In the genomic region with DNA sequence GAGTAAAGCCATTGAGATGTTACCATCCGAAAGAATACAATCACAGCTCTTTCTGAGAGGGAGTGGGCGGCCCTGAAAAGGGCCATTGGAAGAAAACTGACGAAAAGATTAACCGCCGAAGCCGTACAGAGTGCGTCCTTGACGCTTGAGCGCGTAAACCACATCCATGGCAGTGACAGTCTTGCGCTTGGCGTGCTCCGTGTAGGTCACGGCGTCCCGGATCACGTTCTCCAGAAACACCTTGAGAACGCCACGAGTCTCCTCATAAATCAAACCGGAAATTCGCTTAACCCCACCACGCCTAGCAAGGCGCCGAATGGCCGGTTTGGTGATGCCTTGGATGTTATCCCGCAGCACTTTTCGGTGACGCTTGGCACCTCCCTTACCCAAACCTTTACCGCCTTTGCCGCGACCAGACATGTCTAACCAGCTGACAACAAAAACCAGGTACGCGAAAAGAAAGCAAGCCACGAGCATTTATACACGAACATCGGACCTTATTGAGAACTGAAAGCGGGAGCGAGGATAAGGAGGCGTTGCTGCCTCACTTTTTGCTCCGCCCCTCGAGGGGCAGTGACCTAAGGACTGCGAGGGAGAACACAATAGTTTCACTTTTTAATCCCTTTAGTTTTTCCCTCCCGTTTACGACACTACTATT, we compare ENCODE assay signal across 8 cellular contexts.
DNase-seq lines count a peak whose midpoint lies in the region; ATAC-seq, FAIRE-seq and TF ChIP-seq lines count a peak whose summit lies in the region.

No MANE protein-coding gene starts in this region.

- peaks cover 70% of the 10 kb centered on the region for H3K4me1 Mint-ChIP-seq in WTC11

- H3K36me3 Mint-ChIP-seq in WTC11, result peaks cover 5% of the 10 kb centered on the region

- H3K27me3 Mint-ChIP-seq in WTC11 (ENCODE audit: low read depth), result no peaks in the 10 kb centered on the region

- no peak for DNase-seq in AG04449 (ENCODE audit: low read depth, low spot score)
- DNase-seq in NCI-H226, result peak; percentile 92
- peak; percentile 84 for DNase-seq in WTC11 (ENCODE audit: low spot score)
- peak; percentile 97 for DNase-seq in cardiac fibroblast (ENCODE audit: low read depth in 2 of 2)
- DNase-seq in stimulated activated CD4-positive, alpha-beta T cell treated with anti-CD3 and anti-CD28 coated beads, Interleukin-15, amount 100 ng/mL, for 1 hour (ENCODE audit: low read depth in 1 of 2, low spot score in 1 of 2), result peak; percentile 66 to 73

- POLR2A ChIA-PET in AG04449 (lab: Yijun Ruan, JAX) (interaction anchor here (0.8 to 2.8 kb wide), 12 partner anchors 10 to 1781 kb away, joined by 4 to 22 read pairs (median 6); a partner anchor contains a TSS), WTC11 (lab: Charles Lee) (interaction anchor here (0.6 to 11.6 kb wide), 29 partner anchors 10 to 1869 kb away, joined by 3 to 365 read pairs (median 11); a partner anchor contains a TSS)

- peak; percentile 47 for FAIRE-seq in islet of Langerhans (lab: Jason Lieb, UNC)

- peak overlapping the region; percentile 98 for H3K27ac Mint-ChIP-seq in WTC11

- H3K4me3 ChIP-seq in AG04449 (ENCODE audit: low read depth, low read length), result peak overlapping the region; percentile 84
- H3K4me3 ChIP-seq in cardiac fibroblast (replicated peaks in 1 of 2; ENCODE audit: low read depth in 2 of 2, low read length in 2 of 2), result peak overlapping the region; percentile 63 to 65

- H3K9me3 Mint-ChIP-seq in WTC11, result no peaks in the 10 kb centered on the region

- H3K4me3 Mint-ChIP-seq in WTC11, result peak overlapping the region; percentile 92

- ATAC-seq in GM18907 (IDR thresholded peaks at IDR 0.05; ENCODE audit: unreplicated experiment) (peak; percentile 46), HG03159 (IDR thresholded peaks at IDR 0.05; ENCODE audit: unreplicated experiment) (peak; percentile 37), WTC11 (peak; percentile 37)

- TF ChIP-seq CTCF in AG04449 (IDR thresholded peaks at IDR 0.05; ENCODE audit: insufficient read depth, low read length, missing control alignments) (no peak), WTC11 (IDR thresholded peaks at IDR 0.05) (no peak), cardiac fibroblast (IDR thresholded peaks at IDR 0.05; ENCODE audit: low read depth, low read length) (no peak)

- CTCF ChIA-PET in AG04449 (lab: Yijun Ruan, JAX) (interaction anchor here (0.7 to 3.2 kb wide), 33 partner anchors 10 to 1869 kb away, joined by 3 to 34 read pairs (median 5); partner anchors contain the start of gene HFE), WTC11 (lab: Charles Lee) (interaction anchor here (0.9 to 1.6 kb wide), 10 partner anchors 10 to 238 kb away, joined by 3 to 18 read pairs (median 5); a partner anchor contains a TSS)

TF ChIP-seq in WTC11, 78 proteins besides CTCF, POLR2A, EP300 and RAD21 (continues in another document):
- TF ChIP-seq MYBL2 (CRISPR knock-in tag; IDR thresholded peaks at IDR 0.05) (peak; percentile 96), ERG (CRISPR knock-in tag; IDR thresholded peaks at IDR 0.05) (peak; percentile 97), CDX4 (CRISPR knock-in tag; IDR thresholded peaks at IDR 0.05; ENCODE audit: borderline replicate concordance) (no peak; the same call in 1 of the 2 replicates), ZNF263 (CRISPR knock-in tag; IDR thresholded peaks at IDR 0.05; ENCODE audit: low read depth) (no peak), NFE2L1 (CRISPR knock-in tag; IDR thresholded peaks at IDR 0.05) (peak; percentile 82; the same call in 1 of the 2 replicates), E2F4 (CRISPR knock-in tag; IDR thresholded peaks at IDR 0.05; ENCODE audit: borderline replicate concordance, low read depth) (no peak), SOX15 (CRISPR knock-in tag; IDR thresholded peaks at IDR 0.05) (no peak), TEAD4 (CRISPR knock-in tag; IDR thresholded peaks at IDR 0.05) (no peak; the same call in 1 of the 2 replicates)
- TF ChIP-seq, protein P1, sequence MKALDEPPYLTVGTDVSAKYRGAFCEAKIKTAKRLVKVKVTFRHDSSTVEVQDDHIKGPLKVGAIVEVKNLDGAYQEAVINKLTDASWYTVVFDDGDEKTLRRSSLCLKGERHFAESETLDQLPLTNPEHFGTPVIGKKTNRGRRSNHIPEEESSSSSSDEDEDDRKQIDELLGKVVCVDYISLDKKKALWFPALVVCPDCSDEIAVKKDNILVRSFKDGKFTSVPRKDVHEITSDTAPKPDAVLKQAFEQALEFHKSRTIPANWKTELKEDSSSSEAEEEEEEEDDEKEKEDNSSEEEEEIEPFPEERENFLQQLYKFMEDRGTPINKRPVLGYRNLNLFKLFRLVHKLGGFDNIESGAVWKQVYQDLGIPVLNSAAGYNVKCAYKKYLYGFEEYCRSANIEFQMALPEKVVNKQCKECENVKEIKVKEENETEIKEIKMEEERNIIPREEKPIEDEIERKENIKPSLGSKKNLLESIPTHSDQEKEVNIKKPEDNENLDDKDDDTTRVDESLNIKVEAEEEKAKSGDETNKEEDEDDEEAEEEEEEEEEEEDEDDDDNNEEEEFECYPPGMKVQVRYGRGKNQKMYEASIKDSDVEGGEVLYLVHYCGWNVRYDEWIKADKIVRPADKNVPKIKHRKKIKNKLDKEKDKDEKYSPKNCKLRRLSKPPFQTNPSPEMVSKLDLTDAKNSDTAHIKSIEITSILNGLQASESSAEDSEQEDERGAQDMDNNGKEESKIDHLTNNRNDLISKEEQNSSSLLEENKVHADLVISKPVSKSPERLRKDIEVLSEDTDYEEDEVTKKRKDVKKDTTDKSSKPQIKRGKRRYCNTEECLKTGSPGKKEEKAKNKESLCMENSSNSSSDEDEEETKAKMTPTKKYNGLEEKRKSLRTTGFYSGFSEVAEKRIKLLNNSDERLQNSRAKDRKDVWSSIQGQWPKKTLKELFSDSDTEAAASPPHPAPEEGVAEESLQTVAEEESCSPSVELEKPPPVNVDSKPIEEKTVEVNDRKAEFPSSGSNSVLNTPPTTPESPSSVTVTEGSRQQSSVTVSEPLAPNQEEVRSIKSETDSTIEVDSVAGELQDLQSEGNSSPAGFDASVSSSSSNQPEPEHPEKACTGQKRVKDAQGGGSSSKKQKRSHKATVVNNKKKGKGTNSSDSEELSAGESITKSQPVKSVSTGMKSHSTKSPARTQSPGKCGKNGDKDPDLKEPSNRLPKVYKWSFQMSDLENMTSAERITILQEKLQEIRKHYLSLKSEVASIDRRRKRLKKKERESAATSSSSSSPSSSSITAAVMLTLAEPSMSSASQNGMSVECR (CRISPR knock-in tag; IDR thresholded peaks at IDR 0.05; ENCODE audit: borderline replicate concordance), result peak; percentile 97
- TF ChIP-seq, protein P2, sequence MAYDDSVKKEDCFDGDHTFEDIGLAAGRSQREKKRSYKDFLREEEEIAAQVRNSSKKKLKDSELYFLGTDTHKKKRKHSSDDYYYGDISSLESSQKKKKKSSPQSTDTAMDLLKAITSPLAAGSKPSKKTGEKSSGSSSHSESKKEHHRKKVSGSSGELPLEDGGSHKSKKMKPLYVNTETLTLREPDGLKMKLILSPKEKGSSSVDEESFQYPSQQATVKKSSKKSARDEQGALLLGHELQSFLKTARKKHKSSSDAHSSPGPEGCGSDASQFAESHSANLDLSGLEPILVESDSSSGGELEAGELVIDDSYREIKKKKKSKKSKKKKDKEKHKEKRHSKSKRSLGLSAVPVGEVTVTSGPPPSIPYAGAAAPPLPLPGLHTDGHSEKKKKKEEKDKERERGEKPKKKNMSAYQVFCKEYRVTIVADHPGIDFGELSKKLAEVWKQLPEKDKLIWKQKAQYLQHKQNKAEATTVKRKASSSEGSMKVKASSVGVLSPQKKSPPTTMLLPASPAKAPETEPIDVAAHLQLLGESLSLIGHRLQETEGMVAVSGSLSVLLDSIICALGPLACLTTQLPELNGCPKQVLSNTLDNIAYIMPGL (CRISPR knock-in tag; IDR thresholded peaks at IDR 0.05), result peak; percentile 77; the same call in 1 of the 2 replicates
